1 cellular context compared by ENCODE assay signal in the genomic region with DNA sequence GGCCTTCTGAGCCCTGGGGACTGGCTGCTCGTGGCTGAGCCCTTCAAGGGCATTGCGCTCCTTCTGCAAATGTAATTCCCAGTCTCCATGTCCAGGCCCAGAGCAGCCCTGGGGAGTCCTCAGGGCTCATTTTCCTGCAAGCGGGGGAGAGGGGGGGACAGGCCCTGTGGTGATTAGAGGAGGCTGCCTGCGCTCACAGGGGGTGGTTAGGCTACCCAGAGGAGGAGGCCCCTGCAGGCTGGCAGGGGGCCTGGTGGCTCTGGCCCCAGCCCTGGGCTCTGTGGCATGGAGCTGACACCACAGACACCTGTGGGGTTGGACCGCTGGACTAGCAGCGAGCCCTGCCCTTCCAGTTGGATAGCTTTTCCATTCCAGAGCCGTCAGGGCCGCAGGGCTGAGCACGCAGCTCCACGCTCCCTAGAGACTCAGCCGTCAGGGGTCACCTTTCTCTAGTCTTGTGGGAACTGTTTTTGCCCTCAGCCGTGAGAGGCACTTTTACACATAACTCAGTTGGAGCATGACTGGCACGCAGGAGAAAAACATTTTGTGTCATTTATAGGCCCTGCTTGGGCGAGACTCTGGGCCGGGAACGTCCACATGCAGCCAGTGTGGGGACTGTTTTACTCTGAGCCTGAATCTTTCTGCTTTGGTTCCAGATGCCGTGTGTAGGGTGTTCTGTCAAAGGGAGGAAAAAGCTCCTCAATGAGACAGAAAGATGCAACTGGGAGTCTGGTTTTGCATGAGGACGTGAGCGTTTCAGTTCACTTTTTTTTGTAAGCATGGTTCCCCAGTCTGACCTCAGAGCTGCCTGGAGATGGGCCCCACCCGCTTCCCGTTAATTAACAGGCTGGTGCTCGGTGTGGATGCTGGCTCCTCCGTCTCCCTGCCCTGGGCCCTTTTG.
TF ChIP-seq lines count a peak whose summit lies in the region.

No MANE protein-coding gene starts in this region.

TF ChIP-seq in GM12878, 131 proteins besides CTCF, POLR2A, EP300 and RAD21 (continued from another document and continues in another):
- peak; percentile 98 for TF ChIP-seq MEF2B (IDR thresholded peaks at IDR 0.05; ENCODE audit: partially characterized antibody, poor library complexity, severe bottlenecking)
- TF ChIP-seq, protein P1, sequence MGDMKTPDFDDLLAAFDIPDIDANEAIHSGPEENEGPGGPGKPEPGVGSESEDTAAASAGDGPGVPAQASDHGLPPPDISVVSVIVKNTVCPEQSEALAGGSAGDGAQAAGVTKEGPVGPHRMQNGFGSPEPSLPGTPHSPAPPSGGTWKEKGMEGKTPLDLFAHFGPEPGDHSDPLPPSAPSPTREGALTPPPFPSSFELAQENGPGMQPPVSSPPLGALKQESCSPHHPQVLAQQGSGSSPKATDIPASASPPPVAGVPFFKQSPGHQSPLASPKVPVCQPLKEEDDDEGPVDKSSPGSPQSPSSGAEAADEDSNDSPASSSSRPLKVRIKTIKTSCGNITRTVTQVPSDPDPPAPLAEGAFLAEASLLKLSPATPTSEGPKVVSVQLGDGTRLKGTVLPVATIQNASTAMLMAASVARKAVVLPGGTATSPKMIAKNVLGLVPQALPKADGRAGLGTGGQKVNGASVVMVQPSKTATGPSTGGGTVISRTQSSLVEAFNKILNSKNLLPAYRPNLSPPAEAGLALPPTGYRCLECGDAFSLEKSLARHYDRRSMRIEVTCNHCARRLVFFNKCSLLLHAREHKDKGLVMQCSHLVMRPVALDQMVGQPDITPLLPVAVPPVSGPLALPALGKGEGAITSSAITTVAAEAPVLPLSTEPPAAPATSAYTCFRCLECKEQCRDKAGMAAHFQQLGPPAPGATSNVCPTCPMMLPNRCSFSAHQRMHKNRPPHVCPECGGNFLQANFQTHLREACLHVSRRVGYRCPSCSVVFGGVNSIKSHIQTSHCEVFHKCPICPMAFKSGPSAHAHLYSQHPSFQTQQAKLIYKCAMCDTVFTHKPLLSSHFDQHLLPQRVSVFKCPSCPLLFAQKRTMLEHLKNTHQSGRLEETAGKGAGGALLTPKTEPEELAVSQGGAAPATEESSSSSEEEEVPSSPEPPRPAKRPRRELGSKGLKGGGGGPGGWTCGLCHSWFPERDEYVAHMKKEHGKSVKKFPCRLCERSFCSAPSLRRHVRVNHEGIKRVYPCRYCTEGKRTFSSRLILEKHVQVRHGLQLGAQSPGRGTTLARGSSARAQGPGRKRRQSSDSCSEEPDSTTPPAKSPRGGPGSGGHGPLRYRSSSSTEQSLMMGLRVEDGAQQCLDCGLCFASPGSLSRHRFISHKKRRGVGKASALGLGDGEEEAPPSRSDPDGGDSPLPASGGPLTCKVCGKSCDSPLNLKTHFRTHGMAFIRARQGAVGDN (IDR thresholded peaks at IDR 0.05): peak; percentile 49; the same call in 1 of the 2 replicates
- peak; percentile 75 for TF ChIP-seq NR2F1 (conservative IDR thresholded peaks at IDR 0.05)
- TF ChIP-seq, protein P2, sequence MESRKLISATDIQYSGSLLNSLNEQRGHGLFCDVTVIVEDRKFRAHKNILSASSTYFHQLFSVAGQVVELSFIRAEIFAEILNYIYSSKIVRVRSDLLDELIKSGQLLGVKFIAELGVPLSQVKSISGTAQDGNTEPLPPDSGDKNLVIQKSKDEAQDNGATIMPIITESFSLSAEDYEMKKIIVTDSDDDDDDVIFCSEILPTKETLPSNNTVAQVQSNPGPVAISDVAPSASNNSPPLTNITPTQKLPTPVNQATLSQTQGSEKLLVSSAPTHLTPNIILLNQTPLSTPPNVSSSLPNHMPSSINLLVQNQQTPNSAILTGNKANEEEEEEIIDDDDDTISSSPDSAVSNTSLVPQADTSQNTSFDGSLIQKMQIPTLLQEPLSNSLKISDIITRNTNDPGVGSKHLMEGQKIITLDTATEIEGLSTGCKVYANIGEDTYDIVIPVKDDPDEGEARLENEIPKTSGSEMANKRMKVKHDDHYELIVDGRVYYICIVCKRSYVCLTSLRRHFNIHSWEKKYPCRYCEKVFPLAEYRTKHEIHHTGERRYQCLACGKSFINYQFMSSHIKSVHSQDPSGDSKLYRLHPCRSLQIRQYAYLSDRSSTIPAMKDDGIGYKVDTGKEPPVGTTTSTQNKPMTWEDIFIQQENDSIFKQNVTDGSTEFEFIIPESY (IDR thresholded peaks at IDR 0.05): no peak
- TF ChIP-seq CBX5 (IDR thresholded peaks at IDR 0.05; ENCODE audit: low read depth): no peak
- TF ChIP-seq, protein P3, sequence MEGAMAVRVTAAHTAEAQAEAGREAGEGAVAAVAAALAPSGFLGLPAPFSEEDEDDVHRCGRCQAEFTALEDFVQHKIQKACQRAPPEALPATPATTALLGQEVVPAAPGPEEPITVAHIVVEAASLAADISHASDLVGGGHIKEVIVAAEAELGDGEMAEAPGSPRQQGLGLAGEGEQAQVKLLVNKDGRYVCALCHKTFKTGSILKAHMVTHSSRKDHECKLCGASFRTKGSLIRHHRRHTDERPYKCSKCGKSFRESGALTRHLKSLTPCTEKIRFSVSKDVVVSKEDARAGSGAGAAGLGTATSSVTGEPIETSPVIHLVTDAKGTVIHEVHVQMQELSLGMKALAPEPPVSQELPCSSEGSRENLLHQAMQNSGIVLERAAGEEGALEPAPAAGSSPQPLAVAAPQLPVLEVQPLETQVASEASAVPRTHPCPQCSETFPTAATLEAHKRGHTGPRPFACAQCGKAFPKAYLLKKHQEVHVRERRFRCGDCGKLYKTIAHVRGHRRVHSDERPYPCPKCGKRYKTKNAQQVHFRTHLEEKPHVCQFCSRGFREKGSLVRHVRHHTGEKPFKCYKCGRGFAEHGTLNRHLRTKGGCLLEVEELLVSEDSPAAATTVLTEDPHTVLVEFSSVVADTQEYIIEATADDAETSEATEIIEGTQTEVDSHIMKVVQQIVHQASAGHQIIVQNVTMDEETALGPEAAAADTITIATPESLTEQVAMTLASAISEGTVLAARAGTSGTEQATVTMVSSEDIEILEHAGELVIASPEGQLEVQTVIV (IDR thresholded peaks at IDR 0.05; ENCODE audit: borderline replicate concordance, partially characterized antibody): no peak
- no peak for TF ChIP-seq CBFB (IDR thresholded peaks at IDR 0.05; ENCODE audit: low read depth)
- peak; percentile 98 for TF ChIP-seq SPI1 (IDR thresholded peaks at IDR 0.05; ENCODE audit: borderline replicate concordance, insufficient read depth, low read depth, low read length)
- TF ChIP-seq EZH2 (IDR thresholded peaks at IDR 0.05; ENCODE audit: borderline replicate concordance, control insufficient read depth, low read depth, low read length): no peak
- TF ChIP-seq, protein P4, sequence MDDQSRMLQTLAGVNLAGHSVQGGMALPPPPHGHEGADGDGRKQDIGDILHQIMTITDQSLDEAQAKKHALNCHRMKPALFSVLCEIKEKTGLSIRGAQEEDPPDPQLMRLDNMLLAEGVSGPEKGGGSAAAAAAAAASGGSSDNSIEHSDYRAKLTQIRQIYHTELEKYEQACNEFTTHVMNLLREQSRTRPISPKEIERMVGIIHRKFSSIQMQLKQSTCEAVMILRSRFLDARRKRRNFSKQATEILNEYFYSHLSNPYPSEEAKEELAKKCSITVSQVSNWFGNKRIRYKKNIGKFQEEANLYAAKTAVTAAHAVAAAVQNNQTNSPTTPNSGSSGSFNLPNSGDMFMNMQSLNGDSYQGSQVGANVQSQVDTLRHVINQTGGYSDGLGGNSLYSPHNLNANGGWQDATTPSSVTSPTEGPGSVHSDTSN (IDR thresholded peaks at IDR 0.05; ENCODE audit: insufficient replicate concordance, low read depth, low read length): no peak
- peak; percentile 98 for TF ChIP-seq WRNIP1 (IDR thresholded peaks at IDR 0.05; ENCODE audit: borderline replicate concordance, low read depth, low read length)
- TF ChIP-seq STAT1 (conservative IDR thresholded peaks at IDR 0.05): no peak
- peak; percentile 76 for TF ChIP-seq MXI1 (IDR thresholded peaks at IDR 0.05; ENCODE audit: low read depth, low read length)
- no peak for TF ChIP-seq FOXK2 (IDR thresholded peaks at IDR 0.05)
- TF ChIP-seq RUNX3 (IDR thresholded peaks at IDR 0.05; ENCODE audit: low read length): peak; percentile 89
- no peak for TF ChIP-seq NR2C1 (IDR thresholded peaks at IDR 0.05)
- TF ChIP-seq, protein P5, sequence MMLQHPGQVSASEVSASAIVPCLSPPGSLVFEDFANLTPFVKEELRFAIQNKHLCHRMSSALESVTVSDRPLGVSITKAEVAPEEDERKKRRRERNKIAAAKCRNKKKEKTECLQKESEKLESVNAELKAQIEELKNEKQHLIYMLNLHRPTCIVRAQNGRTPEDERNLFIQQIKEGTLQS (IDR thresholded peaks at IDR 0.05; ENCODE audit: borderline replicate concordance, extremely low read depth, low read depth, low read length): no peak
- TF ChIP-seq CREB1 (IDR thresholded peaks at IDR 0.05; ENCODE audit: low read depth): peak; percentile 76
- TF ChIP-seq KDM1A (IDR thresholded peaks at IDR 0.05; ENCODE audit: borderline replicate concordance): no peak
- TF ChIP-seq BCL11A (IDR thresholded peaks at IDR 0.05; ENCODE audit: low read depth, low read length): peak; percentile 86
- peak; percentile 63; the same call in 1 of the 2 replicates for TF ChIP-seq NFIC (IDR thresholded peaks at IDR 0.05; ENCODE audit: low read depth, low read length)
- TF ChIP-seq ZNF217 (IDR thresholded peaks at IDR 0.05): no peak
- TF ChIP-seq, protein P6, sequence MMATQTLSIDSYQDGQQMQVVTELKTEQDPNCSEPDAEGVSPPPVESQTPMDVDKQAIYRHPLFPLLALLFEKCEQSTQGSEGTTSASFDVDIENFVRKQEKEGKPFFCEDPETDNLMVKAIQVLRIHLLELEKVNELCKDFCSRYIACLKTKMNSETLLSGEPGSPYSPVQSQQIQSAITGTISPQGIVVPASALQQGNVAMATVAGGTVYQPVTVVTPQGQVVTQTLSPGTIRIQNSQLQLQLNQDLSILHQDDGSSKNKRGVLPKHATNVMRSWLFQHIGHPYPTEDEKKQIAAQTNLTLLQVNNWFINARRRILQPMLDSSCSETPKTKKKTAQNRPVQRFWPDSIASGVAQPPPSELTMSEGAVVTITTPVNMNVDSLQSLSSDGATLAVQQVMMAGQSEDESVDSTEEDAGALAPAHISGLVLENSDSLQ (IDR thresholded peaks at IDR 0.05): peak; percentile 61; the same call in 1 of the 2 replicates
- TF ChIP-seq NBN (IDR thresholded peaks at IDR 0.05): peak; percentile 77; the same call in 1 of the 2 replicates
- TF ChIP-seq POU2F2 (IDR thresholded peaks at IDR 0.05; ENCODE audit: borderline replicate concordance, low read depth, low read length): peak; percentile 96
- TF ChIP-seq, protein P7, sequence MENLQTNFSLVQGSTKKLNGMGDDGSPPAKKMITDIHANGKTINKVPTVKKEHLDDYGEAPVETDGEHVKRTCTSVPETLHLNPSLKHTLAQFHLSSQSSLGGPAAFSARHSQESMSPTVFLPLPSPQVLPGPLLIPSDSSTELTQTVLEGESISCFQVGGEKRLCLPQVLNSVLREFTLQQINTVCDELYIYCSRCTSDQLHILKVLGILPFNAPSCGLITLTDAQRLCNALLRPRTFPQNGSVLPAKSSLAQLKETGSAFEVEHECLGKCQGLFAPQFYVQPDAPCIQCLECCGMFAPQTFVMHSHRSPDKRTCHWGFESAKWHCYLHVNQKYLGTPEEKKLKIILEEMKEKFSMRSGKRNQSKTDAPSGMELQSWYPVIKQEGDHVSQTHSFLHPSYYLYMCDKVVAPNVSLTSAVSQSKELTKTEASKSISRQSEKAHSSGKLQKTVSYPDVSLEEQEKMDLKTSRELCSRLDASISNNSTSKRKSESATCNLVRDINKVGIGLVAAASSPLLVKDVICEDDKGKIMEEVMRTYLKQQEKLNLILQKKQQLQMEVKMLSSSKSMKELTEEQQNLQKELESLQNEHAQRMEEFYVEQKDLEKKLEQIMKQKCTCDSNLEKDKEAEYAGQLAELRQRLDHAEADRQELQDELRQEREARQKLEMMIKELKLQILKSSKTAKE (IDR thresholded peaks at IDR 0.05; ENCODE audit: low read depth, poor library complexity, severe bottlenecking): peak; percentile 90
- TF ChIP-seq, protein P8, sequence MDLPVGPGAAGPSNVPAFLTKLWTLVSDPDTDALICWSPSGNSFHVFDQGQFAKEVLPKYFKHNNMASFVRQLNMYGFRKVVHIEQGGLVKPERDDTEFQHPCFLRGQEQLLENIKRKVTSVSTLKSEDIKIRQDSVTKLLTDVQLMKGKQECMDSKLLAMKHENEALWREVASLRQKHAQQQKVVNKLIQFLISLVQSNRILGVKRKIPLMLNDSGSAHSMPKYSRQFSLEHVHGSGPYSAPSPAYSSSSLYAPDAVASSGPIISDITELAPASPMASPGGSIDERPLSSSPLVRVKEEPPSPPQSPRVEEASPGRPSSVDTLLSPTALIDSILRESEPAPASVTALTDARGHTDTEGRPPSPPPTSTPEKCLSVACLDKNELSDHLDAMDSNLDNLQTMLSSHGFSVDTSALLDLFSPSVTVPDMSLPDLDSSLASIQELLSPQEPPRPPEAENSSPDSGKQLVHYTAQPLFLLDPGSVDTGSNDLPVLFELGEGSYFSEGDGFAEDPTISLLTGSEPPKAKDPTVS (IDR thresholded peaks at IDR 0.05; ENCODE audit: low read depth, low read length): no peak
- no peak for TF ChIP-seq SMAD1 (IDR thresholded peaks at IDR 0.05; ENCODE audit: low read depth, partially characterized antibody)
- no peak for TF ChIP-seq NRF1 (conservative IDR thresholded peaks at IDR 0.05; ENCODE audit: low read depth, low read length)
- no peak for TF ChIP-seq CHD4 (IDR thresholded peaks at IDR 0.05)
- peak; percentile 14; the same call in 1 of the 2 replicates for TF ChIP-seq SMC3 (IDR thresholded peaks at IDR 0.05; ENCODE audit: borderline replicate concordance, low read length)
- TF ChIP-seq SRF (IDR thresholded peaks at IDR 0.05; ENCODE audit: low read depth in 2 of 2, low read length in 2 of 2): 0 out of 4 replicates have a peak, but pooled peaks of 1 of the 2 experiments have one; percentile 16
- no peak for TF ChIP-seq BRCA1 (IDR thresholded peaks at IDR 0.05; ENCODE audit: low read depth, low read length)
- no peak for TF ChIP-seq ZNF24 (IDR thresholded peaks at IDR 0.05)
- peak; percentile 87; the same call in 1 of the 2 replicates for TF ChIP-seq DPF2 (IDR thresholded peaks at IDR 0.05)
- TF ChIP-seq RELA (IDR thresholded peaks at IDR 0.05; ENCODE audit: borderline replicate concordance, partially characterized antibody): no peak
- peak; percentile 61; the same call in 1 of the 2 replicates for TF ChIP-seq FOXM1 (IDR thresholded peaks at IDR 0.05; ENCODE audit: low read depth, low read length)
- no peak; the same call in 1 of the 2 replicates for TF ChIP-seq BACH1 (IDR thresholded peaks at IDR 0.05; ENCODE audit: borderline replicate concordance)
- TF ChIP-seq TCF12 (IDR thresholded peaks at IDR 0.05; ENCODE audit: low read depth, low read length): peak; percentile 62; the same call in 1 of the 2 replicates
- no peak for TF ChIP-seq SREBF1 (IDR thresholded peaks at IDR 0.05; ENCODE audit: low read length)
- no peak for TF ChIP-seq KAT2A (conservative IDR thresholded peaks at IDR 0.05; ENCODE audit: control insufficient read depth, low read depth, low read length)
- TF ChIP-seq, protein P9, sequence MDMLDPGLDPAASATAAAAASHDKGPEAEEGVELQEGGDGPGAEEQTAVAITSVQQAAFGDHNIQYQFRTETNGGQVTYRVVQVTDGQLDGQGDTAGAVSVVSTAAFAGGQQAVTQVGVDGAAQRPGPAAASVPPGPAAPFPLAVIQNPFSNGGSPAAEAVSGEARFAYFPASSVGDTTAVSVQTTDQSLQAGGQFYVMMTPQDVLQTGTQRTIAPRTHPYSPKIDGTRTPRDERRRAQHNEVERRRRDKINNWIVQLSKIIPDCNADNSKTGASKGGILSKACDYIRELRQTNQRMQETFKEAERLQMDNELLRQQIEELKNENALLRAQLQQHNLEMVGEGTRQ (IDR thresholded peaks at IDR 0.05; ENCODE audit: borderline replicate concordance, low read depth, low read length): no peak
- TF ChIP-seq, protein P10, sequence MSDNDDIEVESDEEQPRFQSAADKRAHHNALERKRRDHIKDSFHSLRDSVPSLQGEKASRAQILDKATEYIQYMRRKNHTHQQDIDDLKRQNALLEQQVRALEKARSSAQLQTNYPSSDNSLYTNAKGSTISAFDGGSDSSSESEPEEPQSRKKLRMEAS (IDR thresholded peaks at IDR 0.05; ENCODE audit: low read depth, low read length): peak; percentile 65; the same call in 1 of the 2 replicates
- no peak for TF ChIP-seq NFXL1 (IDR thresholded peaks at IDR 0.05; ENCODE audit: borderline replicate concordance)
